10 cellular contexts compared by ENCODE assay signal in the genomic region with DNA sequence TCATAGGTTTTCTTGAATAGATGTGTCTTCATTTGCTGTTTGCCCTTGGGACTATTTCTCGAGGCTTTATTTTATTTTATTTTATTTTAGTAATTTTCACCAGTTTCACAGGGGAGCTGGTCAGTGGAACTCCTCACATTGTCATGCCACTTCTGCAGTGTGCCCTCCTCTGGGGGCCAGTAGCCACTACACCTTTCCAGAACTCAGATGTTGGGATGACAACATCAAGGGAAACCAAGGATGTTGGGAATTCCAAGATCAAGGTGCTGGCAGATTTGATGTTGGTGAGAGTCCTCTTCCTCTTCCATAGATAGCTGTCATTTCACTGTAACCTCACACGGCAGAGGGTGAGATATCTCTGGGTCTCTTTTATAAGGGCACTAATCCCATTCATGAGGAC. TPM values are rescaled to one million over a fixed set of nuclear protein-coding genes. Genes with fewer than 3 reads are reported as not detected.
DNase-seq lines count a peak whose midpoint lies in the region; ATAC-seq, FAIRE-seq and TF ChIP-seq lines count a peak whose summit lies in the region.
"Had no signal": no experiment of that assay in that cellular context is flagged by ENCODE, and none has a peak within 500 bp of the region (broad histone marks: within the 10 kb centered on the region; RNA-seq: fewer than 3 reads in every experiment).

No MANE protein-coding gene starts in this region.

- no peak overlapping the region for H3K4me3 Mint-ChIP-seq in T-helper 17 cell
- H3K4me3 Mint-ChIP-seq: memory B cell had no signal

- H3K4me3 ChIP-seq in AG04449 (ENCODE audit: low read depth, low read length) = no peak overlapping the region
- no peak overlapping the region for H3K4me3 ChIP-seq in HAP-1

- H3K36me3 Mint-ChIP-seq in T-helper 17 cell (ENCODE audit: low read depth) = no peaks in the 10 kb centered on the region
- H3K36me3 Mint-ChIP-seq: memory B cell had no signal

- CTCF ChIA-PET in AG04449 (lab: Yijun Ruan, JAX) = interaction anchor here (0.6 to 3.8 kb wide), 32 partner anchors 10 to 316 kb away, joined by 3 to 103 read pairs (median 4); a partner anchor contains a TSS

- no peaks in the 10 kb centered on the region for H3K4me1 Mint-ChIP-seq in T-helper 17 cell

- DNase-seq in AG04449 (ENCODE audit: low read depth, low spot score) (no peak), HAP-1 (ENCODE audit: low spot score in 2 of 2) (peak; percentile 24 to 47), amniotic stem cell (lab: John Stamatoyannopoulos, UW) (peak; percentile 27), iris pigment epithelial cell (ENCODE audit: low read depth) (peak; percentile 31), HTR-8/SVneo (ENCODE audit: insufficient read length, low spot score) (no peak), T-helper 17 cell (no peak)
- no peak for DNase-seq in central memory CD4-positive, alpha-beta T cell
- DNase-seq: activated CD8-positive, alpha-beta memory T cell treated with anti-CD3 and anti-CD28 coated beads, Interleukin-2, amount 50 U/mL, for 48 hours had no signal

- in situ Hi-C loops in HAP-1 (cut with MboI; ENCODE audit: low sequenced_read_pairs) = no loop called here

- H3K9me3 ChIP-seq in HAP-1 = no peaks in the 10 kb centered on the region
- H3K9me3 ChIP-seq in T-helper 17 cell (ENCODE audit: control insufficient read depth, low read length, poor library complexity, severe bottlenecking) = no peaks in the 10 kb centered on the region

- POLR2A ChIA-PET in AG04449 (lab: Yijun Ruan, JAX) = interaction anchor here (0.6 kb wide), 1 partner anchor 41 kb away, joined by 3 read pairs; no protein-coding TSS in a partner anchor

- H3K27me3 Mint-ChIP-seq in T-helper 17 cell = peaks cover 15% of the 10 kb centered on the region

- ATAC-seq in T-helper 17 cell = no peak
- no peak for ATAC-seq in GM18519 (IDR thresholded peaks at IDR 0.05; ENCODE audit: low FRiP score, unreplicated experiment)

- no peaks in the 10 kb centered on the region for H3K27me3 ChIP-seq in HAP-1 (ENCODE audit: low read depth)

- H3K27ac Mint-ChIP-seq in T-helper 17 cell = no peak overlapping the region
- H3K27ac Mint-ChIP-seq: memory B cell had no signal

- H3K36me3 ChIP-seq in HAP-1 (replicated peaks) = no peaks in the 10 kb centered on the region

- no peaks in the 10 kb centered on the region for H3K4me1 ChIP-seq in HAP-1

- FAIRE-seq in HTR-8/SVneo (lab: Jason Lieb, UNC) = no peak

- TF ChIP-seq CTCF in AG04449 (IDR thresholded peaks at IDR 0.05; ENCODE audit: insufficient read depth, low read length, missing control alignments) = peak; percentile 73

RNA-seq across cellular contexts. Expression of a gene that starts 35.5 kb away (rescaled TPM):
- total RNA-seq in T-helper 17 cell = not detected

RNA-seq across cellular contexts. Expression of a gene that starts 57.9 kb away (rescaled TPM):
- 1 to 10 TPM; 1.1 to 1.9 TPM for total RNA-seq in T-helper 17 cell

Comparison
In these comparisons a context has a peak if more than half of its experiments do, and no peak if none do; other contexts are left out.
1. DNase-seq: peak in HAP-1 (2 of 2), amniotic stem cell (single experiment) and iris pigment epithelial cell (single experiment); none in AG04449 (single experiment), HTR-8/SVneo (single experiment), T-helper 17 cell (0 of 3) and central memory CD4-positive, alpha-beta T cell (single experiment).